In the genomic region with DNA sequence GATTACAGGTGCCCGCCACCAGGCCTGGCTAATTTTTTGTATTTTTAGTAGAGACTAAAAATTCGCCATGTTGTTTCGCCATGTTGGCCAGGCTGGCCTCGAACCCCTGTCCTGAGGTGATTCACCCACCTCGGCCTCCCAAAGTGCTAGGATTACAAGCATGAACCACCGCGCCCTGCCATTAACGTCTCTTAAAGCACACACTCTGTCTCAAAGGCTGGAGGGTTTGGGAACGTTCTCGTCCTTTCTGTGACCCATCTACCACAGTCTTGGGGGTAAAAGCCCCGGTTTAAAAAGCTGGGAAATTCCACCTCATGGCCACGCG, we compare ENCODE assay signal across 8 cellular contexts. TPM values are rescaled to one million over a fixed set of nuclear protein-coding genes. Genes with fewer than 3 reads are reported as not detected.
DNase-seq lines count a peak whose midpoint lies in the region; ATAC-seq and TF ChIP-seq lines count a peak whose summit lies in the region.

No MANE protein-coding gene starts in this region.

- H3K4me3 ChIP-seq in H7 (ENCODE audit: insufficient read depth, low read depth, low read length): 0 out of 2 replicates have a peak overlapping the region, but pooled peaks have one; percentile 3
- peak overlapping the region; percentile 17 to 51 for H3K4me3 ChIP-seq in gastroesophageal sphincter
- peak overlapping the region; percentile 53 to 76 (median 72) for H3K4me3 ChIP-seq in skeletal muscle tissue (ENCODE audit: low read length in 3 of 3)

- H3K36me3 ChIP-seq in H7 (replicated peaks; ENCODE audit: control insufficient read depth, insufficient read depth, low read length): no peaks in the 10 kb centered on the region
- H3K36me3 ChIP-seq in gastroesophageal sphincter: no peaks in the 10 kb centered on the region
- H3K36me3 ChIP-seq in skeletal muscle tissue (ENCODE audit: control insufficient read depth in 3 of 3, insufficient read depth in 3 of 3, low read length in 3 of 3): no peaks in the 10 kb centered on the region

- H3K4me3 Mint-ChIP-seq in activated T-cell treated with anti-CD3 and anti-CD28 coated beads, Interleukin-2, amount 50 U/mL, for 24 hours: peak overlapping the region; percentile 65

- no peaks in the 10 kb centered on the region for H3K27me3 ChIP-seq in H7 (ENCODE audit: control insufficient read depth, insufficient read depth, low read length)
- H3K27me3 ChIP-seq in gastroesophageal sphincter: no peaks in the 10 kb centered on the region
- no peaks in the 10 kb centered on the region for H3K27me3 ChIP-seq in skeletal muscle tissue (ENCODE audit: control insufficient read depth in 3 of 3, insufficient read depth in 3 of 3, low read length in 3 of 3)

- DNase-seq in H7: no peak
- no peak for DNase-seq in activated T-cell treated with anti-CD3 and anti-CD28 coated beads, Interleukin-2, amount 50 U/mL, for 24 hours
- no peak for DNase-seq in NCI-H146 (lab: John Stamatoyannopoulos, UW)
- no peak for DNase-seq in NCI-H446 treated with DMSO at 0.1 percent for 48 hours (lab: John Stamatoyannopoulos, UW)
- no peak for DNase-seq in KG1 (lab: John Stamatoyannopoulos, UW)

- no peak for TF ChIP-seq POLR2A in gastroesophageal sphincter (IDR thresholded peaks at IDR 0.05)

- H3K9ac ChIP-seq in skeletal muscle tissue (ENCODE audit: low read depth in 1 of 3, low read length in 3 of 3): peak overlapping the region; percentile 73 to 87 (median 76)

- H3K4me1 ChIP-seq in gastroesophageal sphincter (peaks cover 4 to 40% (median 15%) of the 10 kb centered on the region in 3 donors), skeletal muscle tissue (ENCODE audit: control insufficient read depth in 3 of 3, insufficient read depth in 3 of 3, low read length in 3 of 3) (peaks cover 19 to 26% (median 26%) of the 10 kb centered on the region in 3 donors)

- H3K9me3 ChIP-seq in gastroesophageal sphincter: no peaks in the 10 kb centered on the region
- no peaks in the 10 kb centered on the region for H3K9me3 ChIP-seq in skeletal muscle tissue (ENCODE audit: control insufficient read depth in 3 of 3, low read length in 3 of 3)

- H3K27ac Mint-ChIP-seq in activated T-cell treated with anti-CD3 and anti-CD28 coated beads, Interleukin-2, amount 50 U/mL, for 24 hours: peak overlapping the region; percentile 88

- H3K36me3 Mint-ChIP-seq in activated T-cell treated with anti-CD3 and anti-CD28 coated beads, Interleukin-2, amount 50 U/mL, for 24 hours (ENCODE audit: low read depth): no peaks in the 10 kb centered on the region

- no peak for TF ChIP-seq CTCF in gastroesophageal sphincter (IDR thresholded peaks at IDR 0.05)

- WGBS in gastroesophageal sphincter (ENCODE audit: low coverage in 1 of 2), 2 donors: 41% methylated on average over 3 of the region's 13 CpGs; no CpG with 5 or more reads in 1 of the 2 donors

- H3K9me3 Mint-ChIP-seq in activated T-cell treated with anti-CD3 and anti-CD28 coated beads, Interleukin-2, amount 50 U/mL, for 24 hours: peaks cover 2% of the 10 kb centered on the region

- peaks cover 15% of the 10 kb centered on the region for H3K4me1 Mint-ChIP-seq in activated T-cell treated with anti-CD3 and anti-CD28 coated beads, Interleukin-2, amount 50 U/mL, for 24 hours (ENCODE audit: low read depth)

- TF ChIP-seq EP300 in gastroesophageal sphincter (IDR thresholded peaks at IDR 0.05): no peak

- no peaks in the 10 kb centered on the region for H3K27me3 Mint-ChIP-seq in activated T-cell treated with anti-CD3 and anti-CD28 coated beads, Interleukin-2, amount 50 U/mL, for 24 hours

- ATAC-seq in gastroesophageal sphincter (no peak), GM18502 (IDR thresholded peaks at IDR 0.05; ENCODE audit: poor library complexity, unreplicated experiment) (no peak)

- H3K27ac ChIP-seq in gastroesophageal sphincter: peak overlapping the region; percentile 68 to 92 (median 88)
- H3K27ac ChIP-seq in skeletal muscle tissue (ENCODE audit: low read depth, low read length): peak overlapping the region; percentile 91

RNA-seq across cellular contexts. Expression of a gene that starts 57.8 kb away (rescaled TPM):
- 20.9 and 27.8 TPM in 2 replicates for total RNA-seq in H7 (2014; rRNA removed; shearing (Covaris generic))
- total RNA-seq in gastroesophageal sphincter: 100 to 1,000 TPM in 1 of 4 donors, 10 to 100 TPM in 3; 40.0 to 106 (median 79.7) TPM
- total RNA-seq in skeletal muscle tissue: 73.6 TPM

Comparison
In these comparisons a context has a peak if more than half of its experiments do, and no peak if none do; other contexts are left out.
1. H3K4me3 ChIP-seq: peak in every context shown above with its lines; median percentile 72 in skeletal muscle tissue; 34 in gastroesophageal sphincter; 3 in H7.